27 cellular contexts compared by ENCODE assay signal in genomic region chr13:98961204-98962105, GRCh38. TPM values are rescaled to one million over a fixed set of nuclear protein-coding genes. Genes with fewer than 3 reads are reported as not detected.
DNase-seq lines count a peak whose midpoint lies in the region; ATAC-seq, FAIRE-seq and TF ChIP-seq lines count a peak whose summit lies in the region.
"Had no signal": no experiment of that assay in that cellular context is flagged by ENCODE, and none has a peak within 500 bp of the region (broad histone marks: within the 10 kb centered on the region; RNA-seq: fewer than 3 reads in every experiment).

No MANE protein-coding gene starts in this region.

- H3K79me2 ChIP-seq in GM23248 (ENCODE audit: insufficient read depth) (no peaks in the 10 kb centered on the region), astrocyte (ENCODE audit: insufficient read depth, low read length) (no peaks in the 10 kb centered on the region)

- H3K27ac ChIP-seq in GM23248 (no peak overlapping the region), astrocyte (ENCODE audit: low read depth, low read length) (no peak overlapping the region), right atrium auricular region (peak overlapping the region; percentile 56 to 71)
- H3K27ac ChIP-seq: ascending aorta, colonic mucosa had no signal

- H3K4me2 ChIP-seq in GM23248 (ENCODE audit: unreplicated experiment) (no peak overlapping the region), astrocyte (ENCODE audit: low read length) (peak overlapping the region; percentile 6)

- TF ChIP-seq CTCF in astrocyte (IDR thresholded peaks at IDR 0.05; ENCODE audit: insufficient read depth, low read depth, low read length) (no peak), right atrium auricular region (IDR thresholded peaks at IDR 0.05) (no peak)

- H3K9me2 ChIP-seq in GM23248 (ENCODE audit: insufficient read depth) = no peaks in the 10 kb centered on the region

- peaks cover 3% of the 10 kb centered on the region for H3K36me3 Mint-ChIP-seq in astrocyte (ENCODE audit: low read depth, unreplicated experiment)
- peaks cover 0 to 5% of the 10 kb centered on the region in 2 donors for H3K36me3 Mint-ChIP-seq in stimulated activated naive B cell treated with anti-CD40 and anti-IgM and Interleukin-4, amounts not matched to agents 10 μg/mL and 1 μg/mL and 100 μg/mL, for 72 hours
- H3K36me3 Mint-ChIP-seq: mesothelial cell of epicardium had no signal

- H4K20me1 ChIP-seq in GM23248 (ENCODE audit: insufficient read depth) = no peaks in the 10 kb centered on the region
- H4K20me1 ChIP-seq in astrocyte (ENCODE audit: insufficient read depth, low read length) = no peaks in the 10 kb centered on the region

- no peak for FAIRE-seq in astrocyte (lab: Jason Lieb, UNC)
- FAIRE-seq: endometrium, small intestine, urothelium cell line had no signal

- H3K9me3 ChIP-seq in GM23248 (ENCODE audit: low read depth) (no peaks in the 10 kb centered on the region), astrocyte (ENCODE audit: insufficient read depth, low read depth, low read length) (no peaks in the 10 kb centered on the region), right atrium auricular region (no peaks in the 10 kb centered on the region)
- H3K9me3 ChIP-seq: ascending aorta, colonic mucosa had no signal

- H3K4me3 ChIP-seq in GM23248 = no peak overlapping the region
- no peak overlapping the region for H3K4me3 ChIP-seq in astrocyte (ENCODE audit: insufficient read depth, low read depth, low read length)
- no peak overlapping the region for H3K4me3 ChIP-seq in right atrium auricular region
- H3K4me3 ChIP-seq: ascending aorta, colonic mucosa had no signal

- in situ Hi-C loops in GM23248 (cut with MboI) = no loop called here

- H3K4me1 ChIP-seq in GM23248 (ENCODE audit: insufficient read depth) = no peaks in the 10 kb centered on the region
- peaks cover 7% of the 10 kb centered on the region for H3K4me1 ChIP-seq in astrocyte (ENCODE audit: insufficient read depth, low read length)
- H3K4me1 ChIP-seq in right atrium auricular region = peaks cover 0 to 72% of the 10 kb centered on the region in 2 donors
- H3K4me1 ChIP-seq: colonic mucosa had no signal

- 86 to 88% methylated on average over 13 of the region's 13 CpGs for WGBS in GM23248 (ENCODE audit: low coverage in 1 of 2, low lambda C conversion rate in 2 of 2, missing lambda C conversion rate in 2 of 2), 2 experiments

- no peak overlapping the region for H3K27ac Mint-ChIP-seq in astrocyte (ENCODE audit: unreplicated experiment)
- peak overlapping the region; percentile 42 for H3K27ac Mint-ChIP-seq in stimulated activated naive B cell treated with anti-CD40 and anti-IgM and Interleukin-4, amounts not matched to agents 10 μg/mL and 1 μg/mL and 100 μg/mL, for 72 hours
- H3K27ac Mint-ChIP-seq: activated CD4-positive, alpha-beta memory T cell treated with anti-CD3 and anti-CD28 coated beads, Interleukin-2, amount 10 ng/mL, durations not matched to agents 7 days and 5 days; mesothelial cell of epicardium had no signal

- H3K4me1 Mint-ChIP-seq in astrocyte (ENCODE audit: low read depth, unreplicated experiment) = peaks cover 12% of the 10 kb centered on the region
- peaks cover 5 to 12% of the 10 kb centered on the region in 2 donors for H3K4me1 Mint-ChIP-seq in stimulated activated naive B cell treated with anti-CD40 and anti-IgM and Interleukin-4, amounts not matched to agents 10 μg/mL and 1 μg/mL and 100 μg/mL, for 72 hours
- H3K4me1 Mint-ChIP-seq: activated CD4-positive, alpha-beta memory T cell treated with anti-CD3 and anti-CD28 coated beads, Interleukin-2, amount 10 ng/mL, durations not matched to agents 7 days and 5 days had no signal

- H3K27me3 ChIP-seq in GM23248 (replicated peaks; ENCODE audit: insufficient read depth) (no peaks in the 10 kb centered on the region), astrocyte (ENCODE audit: insufficient read depth, low read length) (no peaks in the 10 kb centered on the region), right atrium auricular region (no peaks in the 10 kb centered on the region)
- H3K27me3 ChIP-seq: ascending aorta, colonic mucosa had no signal

- H3K36me3 ChIP-seq in GM23248 (ENCODE audit: low read depth) = no peaks in the 10 kb centered on the region
- no peaks in the 10 kb centered on the region for H3K36me3 ChIP-seq in astrocyte (ENCODE audit: insufficient read depth, low read length)
- H3K36me3 ChIP-seq in right atrium auricular region = no peaks in the 10 kb centered on the region
- H3K36me3 ChIP-seq: ascending aorta, colonic mucosa had no signal

- ATAC-seq in stimulated activated naive B cell treated with anti-CD40 and anti-IgM and Interleukin-4, amounts not matched to agents 10 μg/mL and 1 μg/mL and 100 μg/mL, for 72 hours (replicated peaks) = no peak
- ATAC-seq in GM21360 (IDR thresholded peaks at IDR 0.05; ENCODE audit: unreplicated experiment) (no peak), HG02840 (IDR thresholded peaks at IDR 0.05; ENCODE audit: low FRiP score, unreplicated experiment) (no peak)
- ATAC-seq: Panc1; SK-N-SH treated with all-trans-retinoic acid at 6 μM for 48 hours; stimulated activated naive CD8-positive, alpha-beta T cell treated with anti-CD3 and anti-CD28 coated beads, Interleukin-15, amount 100 ng/mL, for 72 hours had no signal

- DNase-seq in GM23248 = peak; percentile 22
- DNase-seq in astrocyte (ENCODE audit: low read depth) = no peak
- no peak for DNase-seq in right atrium auricular region (ENCODE audit: low spot score)
- no peak for DNase-seq in stimulated activated naive B cell treated with anti-CD40 and anti-IgM and Interleukin-4, amounts not matched to agents 10 μg/mL and 1 μg/mL and 100 μg/mL, for 72 hours
- DNase-seq in dedifferentiated amniotic fluid mesenchymal stem cell (ENCODE audit: extremely low spot score) = no peak
- DNase-seq in activated naive CD4-positive, alpha-beta T cell (lab: John Stamatoyannopoulos, UW) = no peak
- DNase-seq: activated CD4-positive, alpha-beta memory T cell treated with anti-CD3 and anti-CD28 coated beads, Interleukin-2, amount 10 ng/mL, durations not matched to agents 7 days and 5 days; activated naive CD4-positive, alpha-beta T cell treated with anti-CD3 and anti-CD28 coated beads, Interleukin-2, amount 10 ng/mL, durations not matched to agents 7 days and 5 days; activated T-cell treated with anti-CD3 and anti-CD28 coated beads, Interleukin-2, amount 50 U/mL, for 1 hour; colonic mucosa; DMS79; H7; Kasumi-1; posterior cingulate gyrus; small intestine; stimulated activated CD4-positive, alpha-beta T cell treated with anti-CD3 and anti-CD28 coated beads, Interleukin-4, amount 100 ng/mL, for 1 hour; stimulated activated naive CD8-positive, alpha-beta T cell treated with anti-CD3 and anti-CD28 coated beads, Interleukin-15, amount 100 ng/mL, for 72 hours; T1000 had no signal

- peaks cover 2% of the 10 kb centered on the region for H3K9me3 Mint-ChIP-seq in astrocyte (ENCODE audit: unreplicated experiment)
- peaks cover 0 to 2% of the 10 kb centered on the region in 2 donors for H3K9me3 Mint-ChIP-seq in stimulated activated naive B cell treated with anti-CD40 and anti-IgM and Interleukin-4, amounts not matched to agents 10 μg/mL and 1 μg/mL and 100 μg/mL, for 72 hours
- H3K9me3 Mint-ChIP-seq: activated CD4-positive, alpha-beta memory T cell treated with anti-CD3 and anti-CD28 coated beads, Interleukin-2, amount 10 ng/mL, durations not matched to agents 7 days and 5 days; mesothelial cell of epicardium; nephron had no signal

- H3F3A ChIP-seq in GM23248 (ENCODE audit: insufficient read depth) = no peaks in the 10 kb centered on the region

- no peaks in the 10 kb centered on the region for H3K27me3 Mint-ChIP-seq in astrocyte (ENCODE audit: low read depth, unreplicated experiment)
- H3K27me3 Mint-ChIP-seq in stimulated activated naive B cell treated with anti-CD40 and anti-IgM and Interleukin-4, amounts not matched to agents 10 μg/mL and 1 μg/mL and 100 μg/mL, for 72 hours = no peaks in the 10 kb centered on the region
- H3K27me3 Mint-ChIP-seq: activated CD4-positive, alpha-beta memory T cell treated with anti-CD3 and anti-CD28 coated beads, Interleukin-2, amount 10 ng/mL, durations not matched to agents 7 days and 5 days; activated naive CD4-positive, alpha-beta T cell treated with anti-CD3 and anti-CD28 coated beads, Interleukin-2, amount 10 ng/mL, durations not matched to agents 7 days and 5 days; stimulated activated naive CD8-positive, alpha-beta T cell treated with anti-CD3 and anti-CD28 coated beads, Interleukin-15, amount 100 ng/mL, for 72 hours had no signal

- H3K9ac ChIP-seq in GM23248 = no peak overlapping the region
- no peak overlapping the region for H3K9ac ChIP-seq in astrocyte (ENCODE audit: low read length)

- no peak overlapping the region for H2AFZ ChIP-seq in GM23248
- no peak overlapping the region for H2AFZ ChIP-seq in astrocyte (ENCODE audit: low read depth, low read length)

- no peak overlapping the region for H3K4me3 Mint-ChIP-seq in astrocyte (ENCODE audit: unreplicated experiment)
- no peak overlapping the region for H3K4me3 Mint-ChIP-seq in stimulated activated naive B cell treated with anti-CD40 and anti-IgM and Interleukin-4, amounts not matched to agents 10 μg/mL and 1 μg/mL and 100 μg/mL, for 72 hours
- H3K4me3 Mint-ChIP-seq: activated CD4-positive, alpha-beta memory T cell treated with anti-CD3 and anti-CD28 coated beads, Interleukin-2, amount 10 ng/mL, durations not matched to agents 7 days and 5 days; activated naive CD4-positive, alpha-beta T cell treated with anti-CD3 and anti-CD28 coated beads, Interleukin-2, amount 10 ng/mL, durations not matched to agents 7 days and 5 days; mesothelial cell of epicardium; nephron; stimulated activated naive CD8-positive, alpha-beta T cell treated with anti-CD3 and anti-CD28 coated beads, Interleukin-15, amount 100 ng/mL, for 72 hours had no signal

RNA-seq across cellular contexts. Expression of gene DOCK9, which starts 16.4 kb away (rescaled TPM):
- total RNA-seq in GM23248 (2014; rRNA removed; shearing (Covaris generic)) = 10.7 and 21.2 TPM in 2 replicates
- polyA plus RNA-seq in GM23248 (2016; fragmentation: Nextera tagmentation; extraction: Ambion mirVana) = 3.2 and 4.2 TPM in 2 replicates
- 43.5 and 56.3 TPM in 2 replicates for total RNA-seq in astrocyte
- total RNA-seq in right atrium auricular region = 10 to 100 TPM; 79.6 to 80.5 TPM

Comparison
In these comparisons a context has a peak if more than half of its experiments do, and no peak if none do; other contexts are left out.
1. H3K27ac ChIP-seq: peak in right atrium auricular region (2 of 2); none in GM23248 (single experiment) and astrocyte (single experiment).